Comparison of ENCODE assay signal across 19 cellular contexts in the genomic region with DNA sequence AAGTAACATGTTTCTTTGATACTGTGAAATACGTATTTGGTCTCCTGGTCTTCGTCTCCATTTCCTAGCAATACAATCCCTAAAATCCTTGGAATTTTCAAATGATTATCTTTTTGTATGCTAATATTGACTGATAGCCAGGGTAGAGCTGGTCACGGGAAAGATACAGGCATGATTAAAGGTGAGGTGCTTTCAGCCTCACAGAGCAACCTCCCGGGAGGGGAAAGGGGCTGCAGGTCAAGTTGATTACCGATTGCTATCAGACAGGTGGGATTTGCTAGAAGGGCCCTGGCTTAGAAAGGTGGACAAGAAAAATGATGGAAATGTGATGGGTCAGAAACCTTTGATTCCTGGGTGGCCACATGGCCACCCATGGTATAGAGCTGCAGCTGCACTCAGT. TPM values are rescaled to one million over a fixed set of nuclear protein-coding genes. Genes with fewer than 3 reads are reported as not detected.
DNase-seq lines count a peak whose midpoint lies in the region; ATAC-seq, FAIRE-seq and TF ChIP-seq lines count a peak whose summit lies in the region.
"Had no signal": no experiment of that assay in that cellular context is flagged by ENCODE, and none has a peak within 500 bp of the region (broad histone marks: within the 10 kb centered on the region; RNA-seq: fewer than 3 reads in every experiment).

No MANE protein-coding gene starts in this region.

- H3K79me1 ChIP-seq in H9 (ENCODE audit: insufficient read depth, low read depth, low read length, poor library complexity, severe bottlenecking): no peaks in the 10 kb centered on the region
- peaks cover 2% of the 10 kb centered on the region for H3K79me1 ChIP-seq in mesendoderm (ENCODE audit: low read length)

- no peak for ATAC-seq in CD4-positive, CD25-positive, alpha-beta regulatory T cell (ENCODE audit: low read depth in 2 of 2)
- no peak for ATAC-seq in GM12878
- ATAC-seq: A549, HepG2 had no signal

- H2AK5ac ChIP-seq in H9 (ENCODE audit: insufficient read length, low read length): no peak overlapping the region
- no peak overlapping the region for H2AK5ac ChIP-seq in mesendoderm (ENCODE audit: low read length)

- POLR2A ChIA-PET in GM12878 (lab: Charles Lee): interaction anchor here (3.9 kb wide), 1 partner anchor 13 kb away, joined by 20 read pairs; no protein-coding TSS in a partner anchor

- no peaks in the 10 kb centered on the region for H3K23me2 ChIP-seq in H9 (ENCODE audit: insufficient read length, low read depth, low read length, poor library complexity, severe bottlenecking)

- H3K79me2 ChIP-seq in H9 (ENCODE audit: insufficient read depth, low read length): no peaks in the 10 kb centered on the region
- no peaks in the 10 kb centered on the region for H3K79me2 ChIP-seq in GM12878 (ENCODE audit: control insufficient read depth, insufficient read depth, low read length)
- no peaks in the 10 kb centered on the region for H3K79me2 ChIP-seq in mesendoderm (ENCODE audit: control insufficient read depth, insufficient read depth, low read length)

- H2BK15ac ChIP-seq in H9 (ENCODE audit: low read depth, low read length) (no peak overlapping the region), mesendoderm (replicated peaks; ENCODE audit: low read depth) (no peak overlapping the region)

- no peak overlapping the region for H3K14ac ChIP-seq in H9 (ENCODE audit: insufficient read depth, low read length)

- no peak for TF ChIP-seq RAD21 in GM12878 (IDR thresholded peaks at IDR 0.05; ENCODE audit: insufficient read depth, low read depth, low read length)

- H3K4me1 Mint-ChIP-seq in CD4-positive, CD25-positive, alpha-beta regulatory T cell: peaks cover 12 to 27% (median 20%) of the 10 kb centered on the region in 4 donors
- H3K4me1 Mint-ChIP-seq in H9: peaks cover 12 to 15% of the 10 kb centered on the region in 2 experiments

- H4K5ac ChIP-seq in H9 (ENCODE audit: insufficient read length, low read depth, low read length): no peak overlapping the region
- no peak overlapping the region for H4K5ac ChIP-seq in mesendoderm (ENCODE audit: low read length)

- H3K27ac ChIP-seq in CD4-positive, CD25-positive, alpha-beta regulatory T cell (ENCODE audit: insufficient read depth, low read length, poor library complexity, severe bottlenecking): no peak overlapping the region
- H3K27ac ChIP-seq in H9 (ENCODE audit: insufficient read length, low read depth, low read length) (no peak overlapping the region), GM12878 (ENCODE audit: control insufficient read depth, insufficient read depth) (no peak overlapping the region), mesendoderm (ENCODE audit: low read depth, low read length) (no peak overlapping the region)
- H3K27ac ChIP-seq: A549 had no signal

- DNase-seq in CD4-positive, CD25-positive, alpha-beta regulatory T cell: peak in 1 of 3 donors; percentile 12
- DNase-seq in H9 (no peak), GM12878 (ENCODE audit: low read depth, low spot score) (no peak), mesendoderm (peak; percentile 83), GM10266 (ENCODE audit: extremely low spot score) (no peak), T-helper 9 cell (no peak)
- DNase-seq in stimulated activated CD4-positive, alpha-beta T cell treated with anti-CD3 and anti-CD28 coated beads, Interleukin-4, amount 100 ng/mL, for 1 hour: no peak
- DNase-seq in stimulated activated CD8-positive, alpha-beta memory T cell treated with anti-CD3 and anti-CD28 coated beads, Interleukin-4, amount 100 ng/mL, for 48 hours: no peak
- DNase-seq: DMS79, KG1, MV-4-11, NCI-H1417, NCI-H187, NCI-H2227 treated with DMSO at 0.1 percent for 48 hours, NCI-H510A treated with DMSO at 0.1 percent for 48 hours, NCI-H774 had no signal

- FAIRE-seq in GM12878 (lab: Jason Lieb, UNC): no peak
- FAIRE-seq: A549, HepG2 had no signal

- TF ChIP-seq EP300 in GM12878 (IDR thresholded peaks at IDR 0.05; ENCODE audit: borderline replicate concordance in 1 of 2, control insufficient read depth in 1 of 2, low read depth in 2 of 2, low read length in 2 of 2): no peak

- no peak overlapping the region for H3K4me3 ChIP-seq in CD4-positive, CD25-positive, alpha-beta regulatory T cell (ENCODE audit: low read depth, low read length)
- H3K4me3 ChIP-seq in GM12878 (no peak overlapping the region), mesendoderm (ENCODE audit: low read length) (no peak overlapping the region)
- H3K4me3 ChIP-seq: A549, BLaER1 had no signal

- H2BK20ac ChIP-seq in H9 (ENCODE audit: low read depth, low read length, poor library complexity, severe bottlenecking): no peak overlapping the region

- no peak overlapping the region for H3K4me2 ChIP-seq in H9 (ENCODE audit: insufficient read depth, insufficient read length, low read length)
- no peak overlapping the region for H3K4me2 ChIP-seq in GM12878 (ENCODE audit: control insufficient read depth, insufficient read depth)
- no peak overlapping the region for H3K4me2 ChIP-seq in mesendoderm (ENCODE audit: low read length)
- H3K4me2 ChIP-seq: A549 had no signal

- in situ Hi-C loops in GM12878 (cut with MboI): loop anchor here (10.0 to 25.0 kb wide), 2 partner anchors 1000 to 1173 kb away; no protein-coding TSS in a partner anchor

- no peak overlapping the region for H4K8ac ChIP-seq in H9 (replicated peaks; ENCODE audit: insufficient read length, low read depth, low read length)
- H4K8ac ChIP-seq in mesendoderm (ENCODE audit: low read depth, low read length): no peak overlapping the region

- H3K27ac Mint-ChIP-seq in CD4-positive, CD25-positive, alpha-beta regulatory T cell: peak overlapping the region in 2 of 3 donors; percentile 24 to 27
- H3K27ac Mint-ChIP-seq in H9: peak overlapping the region in 2 of 3 experiments; percentile 29 to 82; a peak in 2 of 7 replicates

- H3K9ac ChIP-seq in H9 (ENCODE audit: extremely low read depth, insufficient read length, low read length) (no peak overlapping the region), GM12878 (ENCODE audit: control insufficient read depth, insufficient read depth, low read length) (no peak overlapping the region), mesendoderm (ENCODE audit: low read length) (no peak overlapping the region)
- H3K9ac ChIP-seq: BLaER1 had no signal

- no peak overlapping the region for H2BK12ac ChIP-seq in H9 (ENCODE audit: insufficient read length, low read depth, low read length)

- RAD21 ChIA-PET in GM12878 (lab: Charles Lee; ENCODE audit: unreplicated experiment): interaction anchor here (4.6 to 9.7 kb wide), 2 partner anchors 13 to 548 kb away, joined by 97 to 420 read pairs; a partner anchor contains a TSS

- peak overlapping the region in 1 of 4 donors; percentile 17 for H3K4me3 Mint-ChIP-seq in CD4-positive, CD25-positive, alpha-beta regulatory T cell
- no peak overlapping the region for H3K4me3 Mint-ChIP-seq in H9

- no peaks in the 10 kb centered on the region for H3K4me1 ChIP-seq in CD4-positive, CD25-positive, alpha-beta regulatory T cell (ENCODE audit: control insufficient read depth, insufficient read depth, low read length, poor library complexity, severe bottlenecking)
- H3K4me1 ChIP-seq in H9 (ENCODE audit: insufficient read depth, low read length): no peaks in the 10 kb centered on the region
- peaks cover 3% of the 10 kb centered on the region; the same call in 1 of the 2 replicates for H3K4me1 ChIP-seq in GM12878 (ENCODE audit: control insufficient read depth, insufficient read depth, low read length)
- H3K4me1 ChIP-seq in mesendoderm (ENCODE audit: control insufficient read depth, low read depth, low read length): peaks cover 7% of the 10 kb centered on the region
- H3K4me1 ChIP-seq: A549 had no signal

- WGBS in H9 (ENCODE audit: extremely low coverage, insufficient read length, low lambda C conversion rate): no CpG with 5 or more reads among the region's 5 CpGs
- WGBS in GM12878 (ENCODE audit: insufficient coverage, insufficient replicate concordance, low lambda C conversion rate, missing lambda C conversion rate): 96% methylated on average over 5 of the region's 5 CpGs
- WGBS in mesendoderm (ENCODE audit: extremely low coverage, insufficient coverage, low lambda C conversion rate): no CpG with 5 or more reads among the region's 5 CpGs

- TF ChIP-seq POLR2A in GM12878 (IDR thresholded peaks at IDR 0.05; ENCODE audit: low read depth, low read length): no peak

- intact Hi-C loops in GM12878 (cut with micrococcal nuclease; ENCODE audit: unreplicated experiment): loop anchor here (10.0 kb wide), 1 partner anchor 703 kb away; no protein-coding TSS in a partner anchor

- no peak overlapping the region for H2AFZ ChIP-seq in H9 (ENCODE audit: low read length)
- no peak overlapping the region for H2AFZ ChIP-seq in GM12878 (ENCODE audit: control insufficient read depth, low read depth, low read length)

- H4K20me1 ChIP-seq in H9 (ENCODE audit: control insufficient read depth, insufficient read depth, insufficient read length): no peaks in the 10 kb centered on the region
- H4K20me1 ChIP-seq in GM12878 (ENCODE audit: control insufficient read depth, insufficient read depth): no peaks in the 10 kb centered on the region
- H4K20me1 ChIP-seq: BLaER1 had no signal

- no peak overlapping the region for H3T11ph ChIP-seq in H9 (ENCODE audit: low read length)

- peaks cover 45% of the 10 kb centered on the region for H3K36me3 Mint-ChIP-seq in CD4-positive, CD25-positive, alpha-beta regulatory T cell
- H3K36me3 Mint-ChIP-seq in H9 (ENCODE audit: insufficient read depth in 1 of 3, low read depth in 3 of 3): peaks cover 9 to 30% (median 28%) of the 10 kb centered on the region in 3 experiments; a peak in 6 of 7 replicates

- no peaks in the 10 kb centered on the region for H3K9me3 Mint-ChIP-seq in CD4-positive, CD25-positive, alpha-beta regulatory T cell
- no peaks in the 10 kb centered on the region for H3K9me3 Mint-ChIP-seq in H9

- H2BK5ac ChIP-seq in H9 (ENCODE audit: insufficient read length, low read length): no peak overlapping the region
- no peak overlapping the region for H2BK5ac ChIP-seq in mesendoderm (ENCODE audit: low read length)

- TF ChIP-seq CTCF in H9 (conservative IDR thresholded peaks at IDR 0.05) (no peak), GM12878 (IDR thresholded peaks at IDR 0.05 in 2 of 3, conservative IDR thresholded peaks at IDR 0.05 in 1 of 3; ENCODE audit: control insufficient read depth in 2 of 3, extremely low read depth in 1 of 3, insufficient read depth in 1 of 3, low read depth in 3 of 3, low read length in 3 of 3) (no peak), GM10266 (IDR thresholded peaks at IDR 0.05; ENCODE audit: control insufficient read depth, insufficient read depth, low read depth, missing control alignments) (no peak)

- H4K91ac ChIP-seq in H9 (ENCODE audit: insufficient read length, low read depth, low read length): no peak overlapping the region

- SMC1A ChIA-PET in GM12878 (lab: Charles Lee; ENCODE audit: uncharacterized antibody, unreplicated experiment): interaction anchor here (1.0 to 10.0 kb wide), 7 partner anchors 11 to 548 kb away, joined by 3 to 379 read pairs (median 4); no protein-coding TSS in a partner anchor

- H3K18ac ChIP-seq in H9 (ENCODE audit: insufficient read length, low read depth, low read length): no peak overlapping the region
- peak overlapping the region; percentile 95 for H3K18ac ChIP-seq in mesendoderm (ENCODE audit: low read length)

- H2BK120ac ChIP-seq in H9 (ENCODE audit: low read depth, low read length, poor library complexity, severe bottlenecking) (no peak overlapping the region), mesendoderm (ENCODE audit: low read depth, low read length) (no peak overlapping the region)

- no peaks in the 10 kb centered on the region for H3K27me3 ChIP-seq in CD4-positive, CD25-positive, alpha-beta regulatory T cell (ENCODE audit: control insufficient read depth, insufficient read depth, low read length)
- H3K27me3 ChIP-seq in H9 (ENCODE audit: insufficient read depth, low read length) (no peaks in the 10 kb centered on the region), GM12878 (replicated peaks in 1 of 2; ENCODE audit: control insufficient read depth in 2 of 2, insufficient read depth in 2 of 2, low read length in 1 of 2) (no peaks in the 10 kb centered on the region), mesendoderm (ENCODE audit: insufficient read depth, low read length, poor library complexity) (no peaks in the 10 kb centered on the region)
- H3K27me3 ChIP-seq: BLaER1 had no signal

- H3K27me3 Mint-ChIP-seq in CD4-positive, CD25-positive, alpha-beta regulatory T cell: no peaks in the 10 kb centered on the region
- no peaks in the 10 kb centered on the region for H3K27me3 Mint-ChIP-seq in H9 (ENCODE audit: low read depth)

- H3K23ac ChIP-seq in H9 (ENCODE audit: insufficient read length, low read depth, low read length) (no peak overlapping the region), mesendoderm (ENCODE audit: low read length) (no peak overlapping the region)

- no peaks in the 10 kb centered on the region for H3K9me3 ChIP-seq in CD4-positive, CD25-positive, alpha-beta regulatory T cell (ENCODE audit: control insufficient read depth in 2 of 2, low read length in 2 of 2)
- H3K9me3 ChIP-seq in H9 (ENCODE audit: control insufficient read depth, low read depth, low read length) (no peaks in the 10 kb centered on the region), GM12878 (replicated peaks; ENCODE audit: control insufficient read depth, insufficient read depth, low read length) (no peaks in the 10 kb centered on the region)
- H3K9me3 ChIP-seq: A549, BLaER1 had no signal

- peaks cover 51% of the 10 kb centered on the region for H3K36me3 ChIP-seq in CD4-positive, CD25-positive, alpha-beta regulatory T cell (ENCODE audit: control insufficient read depth, insufficient read depth, low read length)
- H3K36me3 ChIP-seq in GM12878 (ENCODE audit: control insufficient read depth in 2 of 2, insufficient read depth in 2 of 2, low read length in 1 of 2) (peaks cover 0 to 3% of the 10 kb centered on the region in 2 experiments; a peak in 2 of 4 replicates), mesendoderm (ENCODE audit: control insufficient read depth, insufficient read depth, low read length) (peaks cover 4% of the 10 kb centered on the region)

- H3K4ac ChIP-seq in H9 (ENCODE audit: low read depth, low read length): no peak overlapping the region
- H3K4ac ChIP-seq in mesendoderm (ENCODE audit: low read depth, low read length): no peak overlapping the region

- CTCF ChIA-PET in GM12878 (lab: Yijun Ruan, JAX): interaction anchor here (1.1 to 11.2 kb wide), 7 partner anchors 11 to 548 kb away, joined by 4 to 724 read pairs (median 36); a partner anchor contains a TSS

- H3K56ac ChIP-seq in H9 (ENCODE audit: insufficient read length, low read depth, low read length) (no peak overlapping the region), mesendoderm (ENCODE audit: low read length) (peak overlapping the region; percentile 44)

- BruUV-seq in GM12878 (replicated peaks; lab: Mats Ljungman, UMichigan): no TSS peak

RNA-seq across cellular contexts. Expression of a gene that starts 15.1 kb away (rescaled TPM):
- total RNA-seq in CD4-positive, CD25-positive, alpha-beta regulatory T cell: 616 TPM
- polyA plus RNA-seq in CD4-positive, CD25-positive, alpha-beta regulatory T cell: 100 to 1,000 TPM; 158 to 192 (median 168) TPM
- total RNA-seq in H9 (2021) (28.3 and 28.5 TPM in 2 replicates), GM12878 (2014; rRNA removed) (21.6 and 27.4 TPM in 2 replicates), GM12878 (2014; rRNA removed; fragmentation: Illumina TruSeq; extraction: Trizol) (19.5 and 20.1 TPM in 2 replicates), GM12878 (2021) (21.6 and 22.5 TPM in 2 replicates)
- 20.9 and 25.1 TPM in 2 replicates for total RNA-seq in GM12878 (2013; cell fraction: nucleolus; rRNA removed)
- 27.9 TPM for polyA plus RNA-seq in GM12878 (2011; ENCODE audit: low read depth)
- polyA plus RNA-seq in GM12878 (2011; rRNA removed) (47.3 and 58.4 TPM in 2 replicates), GM12878 (2014; fragmentation: Illumina TruSeq; extraction: Trizol) (21.8 and 27.7 TPM in 2 replicates), GM12878 (2014; fragmentation: Nextera tagmentation; extraction: Ambion mirVana) (10 to 100 TPM; 24.9 to 43.6 TPM), GM12878 (2014; rRNA removed) (21.7 and 24.3 TPM in 2 replicates), GM12878 (2016; fragmentation: Nextera tagmentation; extraction: Ambion mirVana) (10 to 100 TPM; 18.8 to 19.2 TPM)
- polyA plus RNA-seq in GM12878 (2011; cell fraction: cytosol; rRNA removed): 28.6 and 32.1 TPM in 2 replicates
- 16.7 and 23.9 TPM in 2 replicates for polyA plus RNA-seq in GM12878 (2011; cell fraction: nucleus; rRNA removed)
- 37.3 and 41.2 TPM in 2 replicates for polyA plus RNA-seq in GM12878 (2012)
- 31.9 and 36.6 TPM in 2 replicates for polyA minus RNA-seq in GM12878 (2011; rRNA and poly(A)+ RNA removed)
- polyA minus RNA-seq in GM12878 (2011; cell fraction: cytosol; rRNA and poly(A)+ RNA removed): 7.2 TPM in 2 replicates
- polyA minus RNA-seq in GM12878 (2011; cell fraction: nucleus; rRNA and poly(A)+ RNA removed): 10.3 and 15.5 TPM in 2 replicates
- 34.5 TPM for polyA plus RNA-seq in mesendoderm (2013, experiment 1 of 2)
- polyA plus RNA-seq in mesendoderm (2013, experiment 2 of 2): 34.1 TPM

Comparison
In these comparisons a context has a peak if more than half of its experiments do, and no peak if none do; other contexts are left out.
1. RNA of a gene that starts 15.1 kb away (total RNA-seq): 616 TPM in CD4-positive, CD25-positive, alpha-beta regulatory T cell (single experiment); 28.3 to 28.5 TPM in H9 and 19.5 to 27.4 TPM in GM12878; every median in the first group is over 10 times any median in the second.